In genomic region chr1:26697978-26698849, GRCh38 we compare ENCODE assay signal across 8 cellular contexts. TPM values are rescaled to one million over a fixed set of nuclear protein-coding genes. Genes with fewer than 3 reads are reported as not detected.
DNase-seq lines count a peak whose midpoint lies in the region; ATAC-seq, FAIRE-seq and TF ChIP-seq lines count a peak whose summit lies in the region.

No MANE protein-coding gene starts in this region.

- TF ChIP-seq POLR2A in NB4 (IDR thresholded peaks at IDR 0.05; ENCODE audit: extremely low read depth, insufficient read length) (no peak), GM12878 (IDR thresholded peaks at IDR 0.05; ENCODE audit: low read depth, low read length) (peak; percentile 65; the same call in 1 of the 2 replicates)

- H2AFZ ChIP-seq in GM12878 (ENCODE audit: control insufficient read depth, low read depth, low read length): no peak overlapping the region

- peaks cover 0 to under 1% of the 10 kb centered on the region in 2 experiments; a peak in 1 of 4 replicates for H3K36me3 ChIP-seq in GM12878 (ENCODE audit: control insufficient read depth in 2 of 2, insufficient read depth in 2 of 2, low read length in 1 of 2)

- H3K27ac ChIP-seq in GM12878 (ENCODE audit: control insufficient read depth, insufficient read depth): peak overlapping the region; percentile 98

- H3K4me3 Mint-ChIP-seq in progenitor cell of endocrine pancreas (ENCODE audit: low read depth): no peak overlapping the region

- peak overlapping the region; percentile 73 for H3K4me2 ChIP-seq in GM12878 (ENCODE audit: control insufficient read depth, insufficient read depth)

- peak; percentile 41 for ATAC-seq in GM12878

- H3K9ac ChIP-seq in GM12878 (ENCODE audit: control insufficient read depth, insufficient read depth, low read length): peak overlapping the region; percentile 94

- BruUV-seq in GM12878 (replicated peaks; lab: Mats Ljungman, UMichigan): no TSS peak

- intact Hi-C loops in GM12878 (cut with micrococcal nuclease; ENCODE audit: unreplicated experiment): no loop called here

- H3K27ac Mint-ChIP-seq in progenitor cell of endocrine pancreas: no peak overlapping the region

- WGBS in GM12878 (ENCODE audit: insufficient coverage, insufficient replicate concordance, low lambda C conversion rate, missing lambda C conversion rate): 0% methylated on average over 8 of the region's 8 CpGs

- H3K4me3 ChIP-seq in NB4 (ENCODE audit: low read depth, low read length): peak overlapping the region; percentile 70
- H3K4me3 ChIP-seq in GM12878: peak overlapping the region; percentile 98

- H3K27me3 Mint-ChIP-seq in progenitor cell of endocrine pancreas: no peaks in the 10 kb centered on the region

- H3K9me3 Mint-ChIP-seq in progenitor cell of endocrine pancreas (ENCODE audit: low read depth): no peaks in the 10 kb centered on the region

- no peaks in the 10 kb centered on the region for H3K27me3 ChIP-seq in GM12878 (replicated peaks in 1 of 2; ENCODE audit: control insufficient read depth in 2 of 2, insufficient read depth in 2 of 2, low read length in 1 of 2)

- RAD21 ChIA-PET in GM12878 (lab: Charles Lee; ENCODE audit: unreplicated experiment): interaction anchor here (0.6 to 7.0 kb wide), 19 partner anchors 9 to 1074 kb away, joined by 3 to 90 read pairs (median 4); partner anchors contain the start of gene PIGV

- CTCF ChIA-PET in GM12878 (lab: Yijun Ruan, JAX): interaction anchor here (1.1 to 8.4 kb wide), 12 partner anchors 11 to 159 kb away, joined by 3 to 50 read pairs (median 4); partner anchors contain the start of gene PIGV

- TF ChIP-seq RAD21 in GM12878 (IDR thresholded peaks at IDR 0.05; ENCODE audit: insufficient read depth, low read depth, low read length): no peak

- POLR2A ChIA-PET in GM12878 (lab: Charles Lee): interaction anchor here (0.6 to 8.7 kb wide), 22 partner anchors 8 to 167 kb away, joined by 3 to 69 read pairs (median 5); partner anchors contain the start of gene PIGV

- peak; percentile 84 for FAIRE-seq in GM12878 (lab: Jason Lieb, UNC)

- H3K4me1 ChIP-seq in GM12878 (ENCODE audit: control insufficient read depth, insufficient read depth, low read length): peaks cover 16% of the 10 kb centered on the region

- no peak for TF ChIP-seq EP300 in GM12878 (IDR thresholded peaks at IDR 0.05; ENCODE audit: borderline replicate concordance in 1 of 2, control insufficient read depth in 1 of 2, low read depth in 2 of 2, low read length in 2 of 2)

- in situ Hi-C loops in GM12878 (cut with MboI): no loop called here

- no peaks in the 10 kb centered on the region for H3K9me3 ChIP-seq in GM12878 (replicated peaks; ENCODE audit: control insufficient read depth, insufficient read depth, low read length)

- H4K20me1 ChIP-seq in GM12878 (ENCODE audit: control insufficient read depth, insufficient read depth): peaks cover 6% of the 10 kb centered on the region; the same call in 1 of the 2 replicates

- peaks cover 93% of the 10 kb centered on the region for H3K79me2 ChIP-seq in GM12878 (ENCODE audit: control insufficient read depth, insufficient read depth, low read length)

- H3K36me3 Mint-ChIP-seq in progenitor cell of endocrine pancreas (ENCODE audit: insufficient read depth): no peaks in the 10 kb centered on the region

- peak; percentile 10 to 13 for DNase-seq in stimulated activated CD4-positive, alpha-beta T cell treated with anti-CD3 and anti-CD28 coated beads, Interleukin-15, amount 100 ng/mL, for 1 hour (ENCODE audit: low read depth in 1 of 2, low spot score in 1 of 2)
- DNase-seq in stimulated activated CD4-positive, alpha-beta T cell treated with anti-CD3 and anti-CD28 coated beads, Interleukin-2, amount 100 ng/mL, for 48 hours: no peak
- DNase-seq in NB4 (ENCODE audit: low read depth) (peak; percentile 83), SIG-M5 (lab: John Stamatoyannopoulos, UW) (peak; percentile 75), GM12878 (ENCODE audit: low read depth, low spot score) (no peak), hepatic stellate cell (ENCODE audit: low spot score) (peak; percentile 96), renal cortical epithelial cell (ENCODE audit: low read depth) (peak; percentile 97), progenitor cell of endocrine pancreas (ENCODE audit: low spot score, unreplicated experiment) (no peak)

- TF ChIP-seq CTCF in NB4 (IDR thresholded peaks at IDR 0.05; ENCODE audit: low read depth, low read length): no peak
- no peak for TF ChIP-seq CTCF in GM12878 (IDR thresholded peaks at IDR 0.05 in 2 of 3, conservative IDR thresholded peaks at IDR 0.05 in 1 of 3; ENCODE audit: control insufficient read depth in 2 of 3, extremely low read depth in 1 of 3, insufficient read depth in 1 of 3, low read depth in 3 of 3, low read length in 3 of 3)
- TF ChIP-seq CTCF in progenitor cell of endocrine pancreas (IDR thresholded peaks at IDR 0.05; ENCODE audit: unreplicated experiment): no peak

- SMC1A ChIA-PET in GM12878 (lab: Charles Lee; ENCODE audit: uncharacterized antibody, unreplicated experiment): interaction anchor here (0.8 to 11.6 kb wide), 17 partner anchors 15 to 207 kb away, joined by 3 to 139 read pairs (median 5); partner anchors contain the start of gene PIGV

- H3K4me1 Mint-ChIP-seq in progenitor cell of endocrine pancreas (ENCODE audit: low read depth): peaks cover 18% of the 10 kb centered on the region

TF ChIP-seq in GM12878, 131 proteins besides CTCF, POLR2A, EP300 and RAD21 (continues in another document):
- TF ChIP-seq SP1 (IDR thresholded peaks at IDR 0.05; ENCODE audit: low read depth, low read length) (no peak), RELB (IDR thresholded peaks at IDR 0.05; ENCODE audit: low read depth) (0 out of 2 replicates have a peak, but pooled peaks have one; percentile 36), MEF2B (IDR thresholded peaks at IDR 0.05; ENCODE audit: partially characterized antibody, poor library complexity, severe bottlenecking) (no peak), CREM (IDR thresholded peaks at IDR 0.05; ENCODE audit: low read depth) (peak; percentile 61; the same call in 1 of the 2 replicates), ZNF24 (IDR thresholded peaks at IDR 0.05) (no peak), ZNF207 (IDR thresholded peaks at IDR 0.05; ENCODE audit: borderline replicate concordance) (0 out of 2 replicates have a peak, but pooled peaks have one; percentile 19), ZBED1 (IDR thresholded peaks at IDR 0.05; ENCODE audit: borderline replicate concordance) (0 out of 2 replicates have a peak, but pooled peaks have one; percentile 34), PKNOX1 (IDR thresholded peaks at IDR 0.05) (peak; percentile 57; the same call in 1 of the 2 replicates), CHD1 (IDR thresholded peaks at IDR 0.05; ENCODE audit: low read depth, low read length) (0 out of 2 replicates have a peak, but pooled peaks have one; percentile 44)

RNA-seq across cellular contexts. Expression of gene ARID1A, which starts 2.4 kb away (rescaled TPM):
- 132 and 155 TPM in 2 replicates for total RNA-seq in GM12878 (2013; cell fraction: nucleolus; rRNA removed)
- total RNA-seq in GM12878 (2014; rRNA removed): 20.5 and 24.3 TPM in 2 replicates
- 22.7 and 23.6 TPM in 2 replicates for total RNA-seq in GM12878 (2014; rRNA removed; fragmentation: Illumina TruSeq; extraction: Trizol)
- total RNA-seq in GM12878 (2021): 93.4 and 98.0 TPM in 2 replicates
- 28.6 TPM for polyA plus RNA-seq in GM12878 (2011; ENCODE audit: low read depth)
- polyA plus RNA-seq in GM12878 (2011; rRNA removed): 9.4 and 13.1 TPM in 2 replicates
- 18.8 and 23.5 TPM in 2 replicates for polyA plus RNA-seq in GM12878 (2011; cell fraction: cytosol; rRNA removed)
- 49.4 and 77.8 TPM in 2 replicates for polyA plus RNA-seq in GM12878 (2011; cell fraction: nucleus; rRNA removed)
- polyA plus RNA-seq in GM12878 (2012): 44.5 and 51.6 TPM in 2 replicates
- polyA plus RNA-seq in GM12878 (2014; fragmentation: Illumina TruSeq; extraction: Trizol): 59.0 and 75.1 TPM in 2 replicates
- 10 to 100 TPM in 1 of 2 experiments, 1 to 10 TPM in 1; 10.0 to 24.5 TPM for polyA plus RNA-seq in GM12878 (2014; fragmentation: Nextera tagmentation; extraction: Ambion mirVana)
- polyA plus RNA-seq in GM12878 (2014; rRNA removed): 41.6 and 57.8 TPM in 2 replicates
- polyA plus RNA-seq in GM12878 (2016; fragmentation: Nextera tagmentation; extraction: Ambion mirVana): 10 to 100 TPM; 22.2 to 22.8 TPM
- 31.7 and 33.9 TPM in 2 replicates for polyA minus RNA-seq in GM12878 (2011; rRNA and poly(A)+ RNA removed)
- polyA minus RNA-seq in GM12878 (2011; cell fraction: cytosol; rRNA and poly(A)+ RNA removed): 29.7 and 37.3 TPM in 2 replicates
- polyA minus RNA-seq in GM12878 (2011; cell fraction: nucleus; rRNA and poly(A)+ RNA removed): 18.1 and 41.5 TPM in 2 replicates
- 6.4 and 60.4 TPM in 2 replicates for total RNA-seq in renal cortical epithelial cell
- 174 and 186 TPM in 2 replicates for total RNA-seq in progenitor cell of endocrine pancreas

Comparison
In these comparisons a context has a peak if more than half of its experiments do, and no peak if none do; other contexts are left out.
1. DNase-seq: peak in stimulated activated CD4-positive, alpha-beta T cell treated with anti-CD3 and anti-CD28 coated beads, Interleukin-15, amount 100 ng/mL, for 1 hour (2 of 2), NB4 (single experiment), SIG-M5 (single experiment), hepatic stellate cell (single experiment) and renal cortical epithelial cell (single experiment); none in stimulated activated CD4-positive, alpha-beta T cell treated with anti-CD3 and anti-CD28 coated beads, Interleukin-2, amount 100 ng/mL, for 48 hours (0 of 2), GM12878 (single experiment) and progenitor cell of endocrine pancreas (single experiment).